ENCODE assay signal across 1 cellular context in the genomic region with DNA sequence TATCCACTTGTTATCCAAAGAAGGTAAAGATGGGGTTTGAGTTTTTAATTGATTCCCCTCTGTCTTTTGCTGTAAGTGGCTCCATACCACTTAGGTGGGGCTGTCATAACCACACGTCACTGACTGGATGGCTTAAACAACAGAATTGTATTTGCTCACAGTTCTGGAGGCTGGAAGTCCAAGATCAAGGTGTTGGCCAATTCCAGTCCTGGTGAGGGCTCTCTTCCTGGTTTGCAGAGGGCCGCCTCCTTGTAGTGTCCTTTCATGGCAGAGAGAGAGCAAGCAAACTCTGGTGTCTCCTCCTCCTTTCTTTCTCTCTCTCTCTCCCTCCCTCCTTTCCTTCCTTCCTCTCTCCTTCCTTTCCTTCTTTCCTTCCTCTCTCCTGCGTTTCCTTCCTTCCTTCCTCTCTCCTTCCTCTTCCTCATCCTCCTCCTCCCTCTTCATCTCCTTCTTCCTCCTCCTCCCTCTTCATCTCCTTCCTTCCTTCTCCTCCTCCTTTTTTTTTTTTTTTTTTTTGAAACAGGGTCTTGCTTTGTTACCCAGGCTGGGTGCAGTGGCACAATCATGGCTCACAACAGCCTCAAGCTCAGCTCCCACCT.
TF ChIP-seq lines count a peak whose summit lies in the region.

No MANE protein-coding gene starts in this region.

TF ChIP-seq in HEK293, 187 proteins besides CTCF, POLR2A, EP300 and RAD21 (continued from another document):
- no peak for TF ChIP-seq ZNF354C (tag by site-specific recombination; IDR thresholded peaks at IDR 0.05; ENCODE audit: borderline replicate concordance, low read depth)
- peak; percentile 87 for TF ChIP-seq ZNF366 (tag by site-specific recombination; conservative IDR thresholded peaks at IDR 0.05)
- TF ChIP-seq, protein P1, sequence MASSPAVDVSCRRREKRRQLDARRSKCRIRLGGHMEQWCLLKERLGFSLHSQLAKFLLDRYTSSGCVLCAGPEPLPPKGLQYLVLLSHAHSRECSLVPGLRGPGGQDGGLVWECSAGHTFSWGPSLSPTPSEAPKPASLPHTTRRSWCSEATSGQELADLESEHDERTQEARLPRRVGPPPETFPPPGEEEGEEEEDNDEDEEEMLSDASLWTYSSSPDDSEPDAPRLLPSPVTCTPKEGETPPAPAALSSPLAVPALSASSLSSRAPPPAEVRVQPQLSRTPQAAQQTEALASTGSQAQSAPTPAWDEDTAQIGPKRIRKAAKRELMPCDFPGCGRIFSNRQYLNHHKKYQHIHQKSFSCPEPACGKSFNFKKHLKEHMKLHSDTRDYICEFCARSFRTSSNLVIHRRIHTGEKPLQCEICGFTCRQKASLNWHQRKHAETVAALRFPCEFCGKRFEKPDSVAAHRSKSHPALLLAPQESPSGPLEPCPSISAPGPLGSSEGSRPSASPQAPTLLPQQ (tag by site-specific recombination; IDR thresholded peaks at IDR 0.05), result no peak
- no peak for TF ChIP-seq SP3 (tag by site-specific recombination; IDR thresholded peaks at IDR 0.05)
- TF ChIP-seq ZNF785 (tag by site-specific recombination; IDR thresholded peaks at IDR 0.05), result no peak
- TF ChIP-seq, protein P2, sequence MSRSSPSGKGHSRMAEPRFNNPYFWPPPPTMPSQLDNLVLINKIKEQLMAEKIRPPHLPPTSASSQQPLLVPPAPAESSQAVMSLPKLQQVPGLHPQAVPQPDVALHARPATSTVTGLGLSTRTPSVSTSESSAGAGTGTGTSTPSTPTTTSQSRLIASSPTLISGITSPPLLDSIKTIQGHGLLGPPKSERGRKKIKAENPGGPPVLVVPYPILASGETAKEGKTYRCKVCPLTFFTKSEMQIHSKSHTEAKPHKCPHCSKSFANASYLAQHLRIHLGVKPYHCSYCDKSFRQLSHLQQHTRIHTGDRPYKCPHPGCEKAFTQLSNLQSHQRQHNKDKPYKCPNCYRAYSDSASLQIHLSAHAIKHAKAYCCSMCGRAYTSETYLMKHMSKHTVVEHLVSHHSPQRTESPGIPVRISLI (tag by site-specific recombination; IDR thresholded peaks at IDR 0.05), result no peak
- TF ChIP-seq ZNF626 (tag by site-specific recombination; IDR thresholded peaks at IDR 0.05), result no peak
- 0 out of 2 replicates have a peak, but pooled peaks have one; percentile 10 for TF ChIP-seq PRDM1 (tag by site-specific recombination; IDR thresholded peaks at IDR 0.05)
- TF ChIP-seq ZNF660 (tag by site-specific recombination; IDR thresholded peaks at IDR 0.05), result no peak
